ENCODE assay signal across 1 cellular context in the genomic region with DNA sequence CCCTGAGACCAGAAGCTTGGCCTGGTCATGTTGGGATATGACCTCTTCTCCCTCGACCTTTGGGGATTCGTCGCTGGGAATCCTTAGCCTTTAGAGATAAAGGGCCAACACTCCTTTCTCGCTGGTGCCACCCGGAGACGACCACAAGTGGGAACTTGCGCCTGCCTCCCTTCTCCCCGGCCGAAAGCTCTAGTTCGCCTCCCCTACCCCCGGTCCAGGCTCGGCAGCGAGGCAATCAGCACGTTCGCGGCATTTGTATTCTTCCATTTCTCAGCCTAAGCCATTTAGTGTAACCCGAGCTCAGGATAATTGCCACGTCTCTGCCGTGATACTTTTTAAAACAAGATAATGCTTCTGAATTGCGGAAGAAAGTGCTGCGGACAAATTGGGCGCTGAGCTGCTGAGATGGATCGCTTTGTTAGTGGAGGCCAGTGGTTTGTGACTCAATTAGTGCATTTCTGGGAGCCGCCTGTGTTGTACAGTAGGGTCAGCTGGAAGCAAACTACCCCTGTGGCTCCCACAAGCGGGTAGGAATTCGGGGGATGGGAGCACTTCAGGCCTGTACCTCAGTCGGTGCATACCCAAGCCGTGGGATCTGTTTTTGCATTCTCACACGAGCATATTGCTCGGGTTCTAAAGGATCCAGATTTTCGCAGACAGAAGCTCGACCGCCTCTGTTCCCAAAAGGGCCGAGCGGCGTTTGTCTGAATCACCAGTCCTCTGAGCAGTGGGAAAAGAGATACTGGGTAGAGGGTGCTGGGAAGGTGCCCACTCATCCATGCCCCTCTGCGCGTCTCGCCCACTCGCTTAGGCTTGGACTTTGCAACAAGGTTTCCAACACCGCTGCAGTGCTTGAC.
TF ChIP-seq lines count a peak whose summit lies in the region.

No MANE protein-coding gene starts in this region.

TF ChIP-seq in HEK293, 187 proteins besides CTCF, POLR2A, EP300 and RAD21 (continued from another document):
- TF ChIP-seq, protein P1, sequence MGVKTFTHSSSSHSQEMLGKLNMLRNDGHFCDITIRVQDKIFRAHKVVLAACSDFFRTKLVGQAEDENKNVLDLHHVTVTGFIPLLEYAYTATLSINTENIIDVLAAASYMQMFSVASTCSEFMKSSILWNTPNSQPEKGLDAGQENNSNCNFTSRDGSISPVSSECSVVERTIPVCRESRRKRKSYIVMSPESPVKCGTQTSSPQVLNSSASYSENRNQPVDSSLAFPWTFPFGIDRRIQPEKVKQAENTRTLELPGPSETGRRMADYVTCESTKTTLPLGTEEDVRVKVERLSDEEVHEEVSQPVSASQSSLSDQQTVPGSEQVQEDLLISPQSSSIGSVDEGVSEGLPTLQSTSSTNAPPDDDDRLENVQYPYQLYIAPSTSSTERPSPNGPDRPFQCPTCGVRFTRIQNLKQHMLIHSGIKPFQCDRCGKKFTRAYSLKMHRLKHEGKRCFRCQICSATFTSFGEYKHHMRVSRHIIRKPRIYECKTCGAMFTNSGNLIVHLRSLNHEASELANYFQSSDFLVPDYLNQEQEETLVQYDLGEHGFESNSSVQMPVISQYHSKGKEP (tag by site-specific recombination; IDR thresholded peaks at IDR 0.05): peak; percentile 89
- peak; percentile 93 for TF ChIP-seq OSR2 (tag by site-specific recombination; IDR thresholded peaks at IDR 0.05)
- no peak for TF ChIP-seq ZNF529 (tag by site-specific recombination; IDR thresholded peaks at IDR 0.05; ENCODE audit: insufficient replicate concordance)
- no peak for TF ChIP-seq HOXD13 (CRISPR knock-in tag; IDR thresholded peaks at IDR 0.05; ENCODE audit: borderline replicate concordance)
- TF ChIP-seq ZNF146 (tag by site-specific recombination; IDR thresholded peaks at IDR 0.05): no peak
- TF ChIP-seq ZNF664 (tag by site-specific recombination; IDR thresholded peaks at IDR 0.05): no peak
- no peak for TF ChIP-seq MEIS1 (CRISPR knock-in tag; IDR thresholded peaks at IDR 0.05; ENCODE audit: borderline replicate concordance)
- TF ChIP-seq ZBTB1 (tag by site-specific recombination; IDR thresholded peaks at IDR 0.05): no peak
- no peak for TF ChIP-seq ZNF155 (tag by site-specific recombination; IDR thresholded peaks at IDR 0.05)
- no peak for TF ChIP-seq ZNF23 (tag by site-specific recombination; IDR thresholded peaks at IDR 0.05; ENCODE audit: borderline replicate concordance)
- TF ChIP-seq ZNF174 (tag by site-specific recombination; IDR thresholded peaks at IDR 0.05): no peak
- no peak for TF ChIP-seq ZNF621 (tag by site-specific recombination; IDR thresholded peaks at IDR 0.05)
- no peak for TF ChIP-seq ZNF184 (tag by site-specific recombination; IDR thresholded peaks at IDR 0.05)
- TF ChIP-seq REPIN1 (tag by site-specific recombination; IDR thresholded peaks at IDR 0.05; ENCODE audit: low read depth): no peak
- peak; percentile 48; the same call in 1 of the 2 replicates for TF ChIP-seq ZNF843 (tag by site-specific recombination; IDR thresholded peaks at IDR 0.05)
- TF ChIP-seq ZNF626 (tag by site-specific recombination; IDR thresholded peaks at IDR 0.05): no peak
- TF ChIP-seq SP7 (tag by site-specific recombination; IDR thresholded peaks at IDR 0.05): peak; percentile 73
- no peak for TF ChIP-seq ZFP69B (tag by site-specific recombination; IDR thresholded peaks at IDR 0.05)
- 0 out of 2 replicates have a peak, but pooled peaks have one; percentile 34 for TF ChIP-seq MZF1 (tag by site-specific recombination; IDR thresholded peaks at IDR 0.05; ENCODE audit: borderline replicate concordance)
- TF ChIP-seq ZNF404 (tag by site-specific recombination; IDR thresholded peaks at IDR 0.05): no peak
- TF ChIP-seq ZNF280D (tag by site-specific recombination; IDR thresholded peaks at IDR 0.05): no peak
- TF ChIP-seq ZNF768 (tag by site-specific recombination; IDR thresholded peaks at IDR 0.05): no peak
- 0 out of 2 replicates have a peak, but pooled peaks have one; percentile 21 for TF ChIP-seq ZNF2 (tag by site-specific recombination; IDR thresholded peaks at IDR 0.05)
- no peak for TF ChIP-seq ZNF48 (tag by site-specific recombination; IDR thresholded peaks at IDR 0.05)
- TF ChIP-seq, protein P2, sequence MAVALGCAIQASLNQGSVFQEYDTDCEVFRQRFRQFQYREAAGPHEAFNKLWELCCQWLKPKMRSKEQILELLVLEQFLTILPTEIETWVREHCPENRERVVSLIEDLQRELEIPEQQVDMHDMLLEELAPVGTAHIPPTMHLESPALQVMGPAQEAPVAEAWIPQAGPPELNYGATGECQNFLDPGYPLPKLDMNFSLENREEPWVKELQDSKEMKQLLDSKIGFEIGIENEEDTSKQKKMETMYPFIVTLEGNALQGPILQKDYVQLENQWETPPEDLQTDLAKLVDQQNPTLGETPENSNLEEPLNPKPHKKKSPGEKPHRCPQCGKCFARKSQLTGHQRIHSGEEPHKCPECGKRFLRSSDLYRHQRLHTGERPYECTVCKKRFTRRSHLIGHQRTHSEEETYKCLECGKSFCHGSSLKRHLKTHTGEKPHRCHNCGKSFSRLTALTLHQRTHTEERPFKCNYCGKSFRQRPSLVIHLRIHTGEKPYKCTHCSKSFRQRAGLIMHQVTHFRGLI (tag by site-specific recombination; IDR thresholded peaks at IDR 0.05): no peak
- TF ChIP-seq BCL11B (tag by site-specific recombination; IDR thresholded peaks at IDR 0.05; ENCODE audit: low read depth): no peak
- TF ChIP-seq YY1 (tag by site-specific recombination; IDR thresholded peaks at IDR 0.05): no peak
- no peak for TF ChIP-seq ZNF488 (tag by site-specific recombination; IDR thresholded peaks at IDR 0.05)
- no peak for TF ChIP-seq ZNF785 (tag by site-specific recombination; IDR thresholded peaks at IDR 0.05)
- no peak for TF ChIP-seq ZBTB21 (tag by site-specific recombination; IDR thresholded peaks at IDR 0.05)
- TF ChIP-seq ZNF248 (tag by site-specific recombination; IDR thresholded peaks at IDR 0.05): no peak
- TF ChIP-seq ZBTB49 (tag by site-specific recombination; IDR thresholded peaks at IDR 0.05; ENCODE audit: low read depth): no peak
- no peak for TF ChIP-seq ZNF701 (tag by site-specific recombination; IDR thresholded peaks at IDR 0.05)
- no peak for TF ChIP-seq ZNF555 (tag by site-specific recombination; conservative IDR thresholded peaks at IDR 0.05)
- TF ChIP-seq ZNF560 (tag by site-specific recombination; IDR thresholded peaks at IDR 0.05; ENCODE audit: borderline replicate concordance): no peak
- TF ChIP-seq SALL2 (tag by site-specific recombination; IDR thresholded peaks at IDR 0.05; ENCODE audit: borderline replicate concordance): no peak
- no peak for TF ChIP-seq SETDB1 (IDR thresholded peaks at IDR 0.05; ENCODE audit: insufficient read length, low read length)
- no peak for TF ChIP-seq KLF7 (tag by site-specific recombination; IDR thresholded peaks at IDR 0.05; ENCODE audit: borderline replicate concordance)
- TF ChIP-seq, protein P3, sequence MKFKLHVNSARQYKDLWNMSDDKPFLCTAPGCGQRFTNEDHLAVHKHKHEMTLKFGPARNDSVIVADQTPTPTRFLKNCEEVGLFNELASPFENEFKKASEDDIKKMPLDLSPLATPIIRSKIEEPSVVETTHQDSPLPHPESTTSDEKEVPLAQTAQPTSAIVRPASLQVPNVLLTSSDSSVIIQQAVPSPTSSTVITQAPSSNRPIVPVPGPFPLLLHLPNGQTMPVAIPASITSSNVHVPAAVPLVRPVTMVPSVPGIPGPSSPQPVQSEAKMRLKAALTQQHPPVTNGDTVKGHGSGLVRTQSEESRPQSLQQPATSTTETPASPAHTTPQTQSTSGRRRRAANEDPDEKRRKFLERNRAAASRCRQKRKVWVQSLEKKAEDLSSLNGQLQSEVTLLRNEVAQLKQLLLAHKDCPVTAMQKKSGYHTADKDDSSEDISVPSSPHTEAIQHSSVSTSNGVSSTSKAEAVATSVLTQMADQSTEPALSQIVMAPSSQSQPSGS (tag by site-specific recombination; IDR thresholded peaks at IDR 0.05; ENCODE audit: low read depth): no peak
- no peak for TF ChIP-seq ZNF530 (tag by site-specific recombination; IDR thresholded peaks at IDR 0.05; ENCODE audit: low read depth)
- TF ChIP-seq ZNF391 (tag by site-specific recombination; IDR thresholded peaks at IDR 0.05; ENCODE audit: borderline replicate concordance, low read depth): 0 out of 2 replicates have a peak, but pooled peaks have one; percentile 13
- TF ChIP-seq ZNF837 (tag by site-specific recombination; IDR thresholded peaks at IDR 0.05): no peak
- no peak for TF ChIP-seq ZNF510 (tag by site-specific recombination; IDR thresholded peaks at IDR 0.05; ENCODE audit: insufficient replicate concordance)
- TF ChIP-seq, protein P4, sequence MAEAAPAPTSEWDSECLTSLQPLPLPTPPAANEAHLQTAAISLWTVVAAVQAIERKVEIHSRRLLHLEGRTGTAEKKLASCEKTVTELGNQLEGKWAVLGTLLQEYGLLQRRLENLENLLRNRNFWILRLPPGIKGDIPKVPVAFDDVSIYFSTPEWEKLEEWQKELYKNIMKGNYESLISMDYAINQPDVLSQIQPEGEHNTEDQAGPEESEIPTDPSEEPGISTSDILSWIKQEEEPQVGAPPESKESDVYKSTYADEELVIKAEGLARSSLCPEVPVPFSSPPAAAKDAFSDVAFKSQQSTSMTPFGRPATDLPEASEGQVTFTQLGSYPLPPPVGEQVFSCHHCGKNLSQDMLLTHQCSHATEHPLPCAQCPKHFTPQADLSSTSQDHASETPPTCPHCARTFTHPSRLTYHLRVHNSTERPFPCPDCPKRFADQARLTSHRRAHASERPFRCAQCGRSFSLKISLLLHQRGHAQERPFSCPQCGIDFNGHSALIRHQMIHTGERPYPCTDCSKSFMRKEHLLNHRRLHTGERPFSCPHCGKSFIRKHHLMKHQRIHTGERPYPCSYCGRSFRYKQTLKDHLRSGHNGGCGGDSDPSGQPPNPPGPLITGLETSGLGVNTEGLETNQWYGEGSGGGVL (tag by site-specific recombination; IDR thresholded peaks at IDR 0.05): no peak
- TF ChIP-seq ZNF791 (tag by site-specific recombination; IDR thresholded peaks at IDR 0.05): no peak
- TF ChIP-seq, protein P5, sequence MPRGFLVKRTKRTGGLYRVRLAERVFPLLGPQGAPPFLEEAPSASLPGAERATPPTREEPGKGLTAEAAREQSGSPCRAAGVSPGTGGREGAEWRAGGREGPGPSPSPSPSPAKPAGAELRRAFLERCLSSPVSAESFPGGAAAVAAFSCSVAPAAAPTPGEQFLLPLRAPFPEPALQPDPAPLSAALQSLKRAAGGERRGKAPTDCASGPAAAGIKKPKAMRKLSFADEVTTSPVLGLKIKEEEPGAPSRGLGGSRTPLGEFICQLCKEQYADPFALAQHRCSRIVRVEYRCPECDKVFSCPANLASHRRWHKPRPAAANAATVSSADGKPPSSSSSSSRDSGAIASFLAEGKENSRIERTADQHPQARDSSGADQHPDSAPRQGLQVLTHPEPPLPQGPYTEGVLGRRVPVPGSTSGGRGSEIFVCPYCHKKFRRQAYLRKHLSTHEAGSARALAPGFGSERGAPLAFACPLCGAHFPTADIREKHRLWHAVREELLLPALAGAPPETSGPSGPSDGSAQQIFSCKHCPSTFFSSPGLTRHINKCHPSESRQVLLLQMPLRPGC (tag by site-specific recombination; IDR thresholded peaks at IDR 0.05): peak; percentile 61; the same call in 1 of the 2 replicates
- TF ChIP-seq ZBTB20 (tag by site-specific recombination; IDR thresholded peaks at IDR 0.05): no peak
